17 cellular contexts compared by ENCODE assay signal in genomic region chr15:84946772-84947489, GRCh38.
"Had no signal": no experiment of that assay in that cellular context is flagged by ENCODE, and none has a peak within 500 bp of the region (broad histone marks: within the 10 kb centered on the region; RNA-seq: fewer than 3 reads in every experiment).

No MANE protein-coding gene starts in this region.

- H3K4me3 ChIP-seq: esophagus muscularis mucosa, gastroesophageal sphincter, lung, prostate gland, transverse colon had no signal

- H3K9me3 ChIP-seq: esophagus muscularis mucosa, gastroesophageal sphincter, prostate gland, transverse colon had no signal

- ATAC-seq: activated T-cell treated with anti-CD3 and anti-CD28 coated beads, Interleukin-2, amount 50 U/mL, for 72 hours; gastroesophageal sphincter had no signal

- H3K27me3 ChIP-seq: esophagus muscularis mucosa, gastroesophageal sphincter, transverse colon had no signal

- H3K27ac ChIP-seq: prostate gland, transverse colon, VCaP had no signal

- H3K36me3 ChIP-seq: esophagus muscularis mucosa, gastroesophageal sphincter, prostate gland, transverse colon had no signal

- H3K4me1 ChIP-seq: prostate gland, transverse colon had no signal

- DNase-seq: activated CD4-positive, alpha-beta T cell treated with anti-CD3 and anti-CD28 coated beads, Interleukin-2, amount 50 U/mL, for 1 hour; activated CD4-positive, CD25-positive, alpha-beta regulatory T cell treated with anti-CD3 and anti-CD28 coated beads, Interleukin-2, amount 50 U/mL, for 72 hours; activated effector memory CD4-positive, alpha-beta T cell treated with anti-CD3 and anti-CD28 coated beads, Interleukin-2, amount 50 U/mL, for 16 hours; activated naive CD4-positive, alpha-beta T cell treated with anti-CD3 and anti-CD28 coated beads, Interleukin-2, amount 50 U/mL, for 16 hours; activated T-cell treated with anti-CD3 and anti-CD28 coated beads, Interleukin-2, amount 50 U/mL, for 72 hours; dermis blood vessel endothelial cell; effector memory CD4-positive, alpha-beta T cell; midbrain; nephron progenitor cell; stimulated activated CD4-positive, alpha-beta T cell treated with anti-CD3 and anti-CD28 coated beads, Interleukin-4, amount 100 ng/mL, for 4 hours; stimulated activated naive CD4-positive, alpha-beta T cell; transverse colon had no signal
